ENCODE assay signal across 17 cellular contexts in the genomic region with DNA sequence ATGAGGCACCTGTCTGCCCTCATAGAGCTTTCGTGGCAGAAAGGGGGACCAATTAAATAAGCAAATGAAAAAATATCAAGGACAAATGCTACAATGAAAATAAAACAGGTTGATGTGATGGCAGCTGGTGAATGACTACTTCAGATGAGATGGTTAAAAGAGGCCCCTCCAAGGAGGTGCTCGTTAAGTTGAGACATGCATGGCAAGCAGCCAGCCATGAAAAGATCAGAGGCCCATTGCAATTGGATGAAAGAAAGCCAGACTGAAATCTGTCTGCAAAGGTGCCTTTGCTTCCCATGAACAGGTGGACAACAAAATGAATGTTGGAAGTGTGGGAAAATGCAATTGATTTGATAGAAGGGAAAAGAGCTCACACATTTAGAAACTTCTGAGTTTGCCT. TPM values are rescaled to one million over a fixed set of nuclear protein-coding genes. Genes with fewer than 3 reads are reported as not detected.
"Had no signal": no experiment of that assay in that cellular context is flagged by ENCODE, and none has a peak within 500 bp of the region (broad histone marks: within the 10 kb centered on the region; RNA-seq: fewer than 3 reads in every experiment).

No MANE protein-coding gene starts in this region.

- H3K36me3 ChIP-seq: prostate gland, uterus had no signal

- H3K4me1 ChIP-seq: prostate gland, uterus had no signal

- ATAC-seq: mucosa of descending colon, natural killer cell had no signal

- DNase-seq: activated CD4-positive, alpha-beta T cell treated with anti-CD3 and anti-CD28 coated beads, Interleukin-2, amount 50 U/mL, for 1 hour; activated naive CD4-positive, alpha-beta T cell treated with anti-CD3 and anti-CD28 coated beads, Interleukin-2, amount 10 ng/mL, durations not matched to agents 7 days and 5 days; activated T-cell treated with anti-CD3 and anti-CD28 coated beads for 4 hours; central memory CD4-positive, alpha-beta T cell; cortex of kidney; effector CD8-positive, alpha-beta T cell; hypothalamus; left cardiac atrium; mucosa of descending colon; natural killer cell; stimulated activated CD4-positive, alpha-beta T cell treated with anti-CD3 and anti-CD28 coated beads, Interleukin-2, amount 100 ng/mL, for 48 hours; stimulated activated CD8-positive, alpha-beta memory T cell treated with anti-CD3 and anti-CD28 coated beads, Interleukin-4, amount 100 ng/mL, for 48 hours; T-helper 2 cell; uterus had no signal

- H3K9me3 ChIP-seq: mucosa of descending colon, prostate gland, uterus had no signal

- H3K4me3 ChIP-seq: mucosa of descending colon had no signal

- H3K27ac ChIP-seq: prostate gland had no signal

- H3K27me3 ChIP-seq: uterus had no signal

RNA-seq across cellular contexts. Expression of a gene that starts 0.8 kb away (rescaled TPM):
- total RNA-seq: activated CD8-positive, alpha-beta memory T cell treated with anti-CD3 and anti-CD28 coated beads for 36 hours; activated T-helper 2 cell treated with anti-CD3 and anti-CD28 coated beads, Interferon-gamma antibody, Interleukin-2, Interleukin-4, amounts not matched to agents 10 μg/mL and 5 μg/mL and 100 μg/mL, durations not matched to agents 14 hours and 24 hours and 36 hours had no signal
